8 cellular contexts compared by ENCODE assay signal in genomic region chr6:157033428-157034140, GRCh38.
A peak's percentile ranks its signal among the peaks of the same experiment; 100 is the strongest.
DNase-seq lines count a peak whose midpoint lies in the region; TF ChIP-seq lines count a peak whose summit lies in the region.

No MANE protein-coding gene starts in this region.

- no peaks in the 10 kb centered on the region for H3K36me3 Mint-ChIP-seq in chondrocyte (ENCODE audit: low read depth)

- no peaks in the 10 kb centered on the region for H3K36me3 ChIP-seq in muscle layer of colon (ENCODE audit: insufficient read depth, low read length)

- H3K27me3 ChIP-seq in muscle layer of colon (ENCODE audit: control insufficient read depth in 1 of 2, insufficient read depth in 2 of 2, low read length in 2 of 2): no peaks in the 10 kb centered on the region

- H3K27ac ChIP-seq in muscle layer of colon (ENCODE audit: low read depth, low read length): peak overlapping the region; percentile 62

- H3K27ac Mint-ChIP-seq in chondrocyte (ENCODE audit: unreplicated experiment): peak overlapping the region; percentile 71

- H3K4me3 Mint-ChIP-seq in chondrocyte (ENCODE audit: unreplicated experiment): peak overlapping the region; percentile 49

- H3K4me1 Mint-ChIP-seq in chondrocyte (ENCODE audit: low read depth): peaks cover 15% of the 10 kb centered on the region

- H3K4me3 ChIP-seq in AG10803 (ENCODE audit: low read length) (peak overlapping the region; percentile 64), muscle layer of colon (ENCODE audit: low read depth in 1 of 2, low read length in 2 of 2) (peak overlapping the region; percentile 22 to 70)

- no peaks in the 10 kb centered on the region for H3K9me3 Mint-ChIP-seq in chondrocyte (ENCODE audit: low read depth)

- H3K4me1 ChIP-seq in muscle layer of colon (ENCODE audit: insufficient read depth, low read length): peaks cover 38% of the 10 kb centered on the region

- peak overlapping the region; percentile 58 for H3K9ac ChIP-seq in muscle layer of colon (ENCODE audit: low read length)

- TF ChIP-seq CTCF in AG10803 (conservative IDR thresholded peaks at IDR 0.05; ENCODE audit: low read length) (no peak), chondrocyte (IDR thresholded peaks at IDR 0.05) (no peak)

- H3K27me3 Mint-ChIP-seq in chondrocyte (ENCODE audit: low read depth): no peaks in the 10 kb centered on the region

- no peaks in the 10 kb centered on the region for H3K9me3 ChIP-seq in muscle layer of colon (ENCODE audit: low read length)

- DNase-seq in AG10803 (ENCODE audit: low read depth): no peak
- DNase-seq in KG1 (lab: John Stamatoyannopoulos, UW): peak; percentile 24
- DNase-seq in chondrocyte (ENCODE audit: low spot score): no peak
- DNase-seq in NCI-H2081 treated with DMSO at 0.1 percent for 48 hours (lab: John Stamatoyannopoulos, UW): no peak
- DNase-seq in activated gamma-delta T cell (lab: John Stamatoyannopoulos, UW): no peak
- no peak for DNase-seq in NK-92 (lab: John Stamatoyannopoulos, UW; ENCODE audit: unreplicated experiment)
- no peak for DNase-seq in HCEC 1CT
